1 cellular context compared by ENCODE assay signal in genomic region chr4:147599764-147600163, GRCh38.
A peak's percentile ranks its signal among the peaks of the same experiment; 100 is the strongest.
TF ChIP-seq lines count a peak whose summit lies in the region.

No MANE protein-coding gene starts in this region.

TF ChIP-seq in K562, 482 proteins besides CTCF, POLR2A, EP300 and RAD21 (continued from another document):
- TF ChIP-seq ETV1 (tag; conservative IDR thresholded peaks at IDR 0.05; ENCODE audit: low read depth) (no peak), ZNF778 (CRISPR knock-in tag; IDR thresholded peaks at IDR 0.05) (no peak), XRCC3 (IDR thresholded peaks at IDR 0.05) (no peak), ZNF318 (IDR thresholded peaks at IDR 0.05; ENCODE audit: borderline replicate concordance in 1 of 2, low read depth in 1 of 2) (no peak), ZNF780A (CRISPR knock-in tag; IDR thresholded peaks at IDR 0.05) (no peak), NFE2 (IDR thresholded peaks at IDR 0.05; ENCODE audit: low read depth) (0 out of 2 replicates have a peak, but pooled peaks have one; percentile 37), SMAD2 (IDR thresholded peaks at IDR 0.05; ENCODE audit: low read depth, low read length) (no peak), ZNF143 (CRISPR knock-in tag; IDR thresholded peaks at IDR 0.05) (no peak), FOXP4 (CRISPR knock-in tag; IDR thresholded peaks at IDR 0.05; ENCODE audit: borderline replicate concordance) (no peak), ZNF134 (CRISPR knock-in tag; conservative IDR thresholded peaks at IDR 0.05) (no peak), MAFF (IDR thresholded peaks at IDR 0.05; ENCODE audit: low read length) (peak; percentile 36; the same call in 1 of the 2 replicates), ZNF639 (CRISPR knock-in tag; conservative IDR thresholded peaks at IDR 0.05 in 1 of 2, IDR thresholded peaks at IDR 0.05 in 1 of 2) (no peak), MAFG (tag; conservative IDR thresholded peaks at IDR 0.05) (peak; percentile 68), ZNF75A (CRISPR knock-in tag; IDR thresholded peaks at IDR 0.05) (no peak), TFAM (CRISPR knock-in tag; conservative IDR thresholded peaks at IDR 0.05) (no peak), ARID3A (IDR thresholded peaks at IDR 0.05; ENCODE audit: borderline replicate concordance, low read depth, low read length) (no peak), SIX5 (IDR thresholded peaks at IDR 0.05; ENCODE audit: borderline replicate concordance in 1 of 2, insufficient read depth in 1 of 2, low read depth in 1 of 2, low read length in 2 of 2) (no peak), TCF15 (CRISPR knock-in tag; IDR thresholded peaks at IDR 0.05) (no peak), PCBP2 (IDR thresholded peaks at IDR 0.05; ENCODE audit: low read depth, low read length, poor library complexity, severe bottlenecking) (no peak), CTCFL (IDR thresholded peaks at IDR 0.05; ENCODE audit: borderline replicate concordance, insufficient read depth, low read depth, low read length, poor library complexity, severe bottlenecking) (no peak), CBX5 (IDR thresholded peaks at IDR 0.05; ENCODE audit: borderline replicate concordance, low read depth) (no peak), DLX4 (CRISPR knock-in tag; IDR thresholded peaks at IDR 0.05) (no peak), NFRKB (IDR thresholded peaks at IDR 0.05; ENCODE audit: low read depth) (no peak), PHF20 (IDR thresholded peaks at IDR 0.05; ENCODE audit: partially characterized antibody) (no peak), JUN (IDR thresholded peaks at IDR 0.05; ENCODE audit: borderline replicate concordance, low read depth, low read length) (no peak), JUN (CRISPR knock-in tag; IDR thresholded peaks at IDR 0.05; ENCODE audit: borderline replicate concordance) (no peak)
